In the genomic region with DNA sequence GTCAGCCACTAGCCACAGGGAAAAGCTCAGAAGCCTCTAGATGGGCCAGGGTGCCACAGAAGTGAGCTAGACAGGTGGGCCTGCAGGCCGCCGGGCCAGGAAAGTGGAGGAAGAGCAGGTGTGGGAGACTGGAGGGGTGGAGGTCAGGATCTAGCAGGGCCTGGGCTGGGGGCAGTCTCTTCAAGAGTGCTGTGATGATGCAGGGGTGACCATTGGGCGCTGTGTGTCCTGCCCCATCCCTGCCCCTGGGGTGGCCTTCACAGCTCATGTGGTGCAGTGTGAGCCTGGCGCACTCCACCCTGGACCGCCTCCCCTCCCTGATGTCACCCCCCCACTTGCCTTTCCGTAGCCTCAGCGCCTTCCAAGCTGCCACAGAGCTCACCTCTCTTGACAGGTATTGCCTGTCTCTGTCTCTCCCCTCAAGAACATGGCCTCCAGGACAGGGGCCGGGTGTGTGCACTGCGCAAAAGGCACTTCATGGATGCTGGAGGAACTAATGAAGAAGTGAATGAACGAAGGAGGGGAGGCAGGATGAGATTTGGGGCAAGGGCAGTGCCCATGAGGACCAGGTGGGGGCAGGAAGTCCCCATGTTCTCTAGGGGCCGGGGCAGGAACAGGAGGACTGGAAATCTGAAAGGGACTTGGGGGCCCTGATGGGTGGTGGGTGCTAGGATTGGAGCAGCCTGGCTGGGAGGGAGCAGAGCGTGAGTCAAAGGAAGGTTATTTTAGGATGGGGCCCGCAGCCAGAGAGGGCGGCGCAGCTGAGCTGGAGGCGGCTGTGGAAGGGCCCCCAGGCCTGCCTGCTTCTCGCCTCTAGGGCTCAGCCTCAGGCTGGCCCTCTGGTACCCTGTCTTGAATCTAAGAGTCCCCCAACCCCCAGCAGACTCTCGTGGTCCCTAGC, we compare ENCODE assay signal across 9 cellular contexts. TPM values are rescaled to one million over a fixed set of nuclear protein-coding genes. Genes with fewer than 3 reads are reported as not detected.
DNase-seq lines count a peak whose midpoint lies in the region; ATAC-seq and TF ChIP-seq lines count a peak whose summit lies in the region.
"Had no signal": no experiment of that assay in that cellular context is flagged by ENCODE, and none has a peak within 500 bp of the region (broad histone marks: within the 10 kb centered on the region; RNA-seq: fewer than 3 reads in every experiment).

No MANE protein-coding gene starts in this region.

- no peaks in the 10 kb centered on the region for H3K9me3 Mint-ChIP-seq in CD4-positive, alpha-beta T cell

- no peak overlapping the region for H3K4me3 ChIP-seq in Peyer's patch
- no peak overlapping the region for H3K4me3 ChIP-seq in esophagus (ENCODE audit: low read depth in 1 of 2, low read length in 2 of 2)
- no peak overlapping the region for H3K4me3 ChIP-seq in ovary

- no peak for TF ChIP-seq CTCF in CD4-positive, alpha-beta T cell (IDR thresholded peaks at IDR 0.05)
- TF ChIP-seq CTCF in Peyer's patch (IDR thresholded peaks at IDR 0.05) (no peak), ovary (IDR thresholded peaks at IDR 0.05) (peak in 2 of 3 donors; percentile 9 to 10)

- H3K36me3 ChIP-seq in Peyer's patch (no peaks in the 10 kb centered on the region), esophagus (ENCODE audit: control insufficient read depth in 2 of 2, insufficient read depth in 2 of 2, low read length in 1 of 2) (peaks cover 0 to 2% of the 10 kb centered on the region in 2 donors), ovary (no peaks in the 10 kb centered on the region)

- no peaks in the 10 kb centered on the region for H3K27me3 Mint-ChIP-seq in CD4-positive, alpha-beta T cell

- H3K9me3 ChIP-seq in CD4-positive, alpha-beta T cell (ENCODE audit: control insufficient read depth, low read length) = no peaks in the 10 kb centered on the region
- H3K9me3 ChIP-seq in Peyer's patch (no peaks in the 10 kb centered on the region), esophagus (ENCODE audit: control insufficient read depth in 2 of 2, insufficient read depth in 1 of 2, low read depth in 1 of 2, low read length in 1 of 2) (no peaks in the 10 kb centered on the region), ovary (no peaks in the 10 kb centered on the region)

- POLR2A ChIA-PET in CD4-positive, alpha-beta T cell (lab: Charles Lee) = interaction anchor here (1.6 kb wide), 1 partner anchor 11 kb away, joined by 4 read pairs; no protein-coding TSS in a partner anchor

- H3K4me1 Mint-ChIP-seq in CD4-positive, alpha-beta T cell (ENCODE audit: low read depth) = peaks cover 60% of the 10 kb centered on the region

- H3K27ac ChIP-seq in CD4-positive, alpha-beta T cell (ENCODE audit: low read depth, low read length) = no peak overlapping the region
- H3K27ac ChIP-seq in Peyer's patch (peak overlapping the region in 3 of 4 donors; percentile 42 to 59 (median 45)), esophagus (ENCODE audit: low read depth in 2 of 2, low read length in 1 of 2) (peak overlapping the region; percentile 21 to 62), ovary (peak overlapping the region; percentile 45 to 54)

- H3K4me1 ChIP-seq in Peyer's patch = peaks cover 0 to 79% (median 35%) of the 10 kb centered on the region in 4 donors
- peaks cover 2 to 23% of the 10 kb centered on the region in 2 donors for H3K4me1 ChIP-seq in esophagus (ENCODE audit: control insufficient read depth in 2 of 2, insufficient read depth in 2 of 2, low read length in 1 of 2)
- H3K4me1 ChIP-seq in ovary (ENCODE audit: insufficient read depth) = peaks cover 21% of the 10 kb centered on the region

- WGBS in esophagus, 2 donors = 54 to 55% methylated on average over 17 to 18 of the region's 18 CpGs
- 40 to 56% (median 51%) methylated on average over 17 to 18 of the region's 18 CpGs for WGBS in ovary, 3 donors

- no peak for TF ChIP-seq POLR2A in Peyer's patch (IDR thresholded peaks at IDR 0.05)
- TF ChIP-seq POLR2A in ovary (IDR thresholded peaks at IDR 0.05) = no peak

- no peaks in the 10 kb centered on the region for H3K27me3 ChIP-seq in CD4-positive, alpha-beta T cell (ENCODE audit: control insufficient read depth, insufficient read depth, low read length)
- H3K27me3 ChIP-seq in Peyer's patch (no peaks in the 10 kb centered on the region), esophagus (ENCODE audit: control insufficient read depth in 1 of 2, insufficient read depth in 2 of 2, low read length in 2 of 2) (no peaks in the 10 kb centered on the region), ovary (no peaks in the 10 kb centered on the region)

- no peak for DNase-seq in CD4-positive, alpha-beta T cell
- DNase-seq in Peyer's patch = peak in 1 of 3 donors; percentile 59
- DNase-seq in ovary = peak; percentile 59 to 80 (median 73)
- no peak for DNase-seq in NCI-H187 treated with DMSO at 0.1 percent for 48 hours (lab: John Stamatoyannopoulos, UW)
- DNase-seq: activated T-cell treated with anti-CD3 and anti-CD28 coated beads, Interleukin-2, amount 50 U/mL, for 48 hours had no signal

- ATAC-seq in CD4-positive, alpha-beta T cell (ENCODE audit: poor library complexity) = no peak
- ATAC-seq in GM19328 (IDR thresholded peaks at IDR 0.05; ENCODE audit: unreplicated experiment) = no peak
- ATAC-seq in HG03565 (IDR thresholded peaks at IDR 0.05; ENCODE audit: unreplicated experiment) = no peak
- ATAC-seq in GM21529 (IDR thresholded peaks at IDR 0.05; ENCODE audit: unreplicated experiment) = no peak

- CTCF ChIA-PET in CD4-positive, alpha-beta T cell (lab: Charles Lee) = interaction anchor here (1.1 to 1.2 kb wide), 2 partner anchors 25 to 38 kb away, joined by 3 read pairs; no protein-coding TSS in a partner anchor

- peak overlapping the region; percentile 60 for H3K4me3 Mint-ChIP-seq in CD4-positive, alpha-beta T cell

- peak overlapping the region; percentile 66 for H3K27ac Mint-ChIP-seq in CD4-positive, alpha-beta T cell

- no peak for TF ChIP-seq EP300 in ovary (IDR thresholded peaks at IDR 0.05)

- intact Hi-C loops in CD4-positive, alpha-beta T cell (cut with DNase I, micrococcal nuclease) = no loop called here
- intact Hi-C loops in ovary (cut with DNase I) = loop anchor here in 1 of 4 donors (10.0 kb wide), 1 partner anchor 421 kb away; a partner anchor contains a TSS

- H3K36me3 Mint-ChIP-seq in CD4-positive, alpha-beta T cell (ENCODE audit: low read depth) = no peaks in the 10 kb centered on the region

RNA-seq across cellular contexts. Expression of a gene that starts 6.6 kb away (rescaled TPM):
- total RNA-seq in CD4-positive, alpha-beta T cell = 10 to 100 TPM; 44.0 to 50.9 TPM
- total RNA-seq in Peyer's patch = 10 to 100 TPM; 34.0 to 85.8 (median 39.9) TPM
- polyA plus RNA-seq in esophagus = 10 to 100 TPM; 25.4 to 25.9 TPM
- total RNA-seq in ovary = 100 to 1,000 TPM in 2 of 7 donors, 10 to 100 TPM in 5; 58.9 to 124 (median 88.3) TPM
- 10 to 100 TPM in 1 of 2 donors, 1 to 10 TPM in 1; 4.6 to 90.3 TPM for polyA plus RNA-seq in ovary

RNA-seq across cellular contexts. Expression of a gene that starts 12.2 kb away (rescaled TPM):
- 10 to 100 TPM; 34.1 to 41.3 TPM for total RNA-seq in CD4-positive, alpha-beta T cell
- total RNA-seq in Peyer's patch (10 to 100 TPM in 3 of 4 donors, 1 to 10 TPM in 1; 5.3 to 26.4 (median 14.0) TPM), ovary (100 to 1,000 TPM in 6 of 7 donors, 10 to 100 TPM in 1; 45.2 to 345 (median 217) TPM)
- polyA plus RNA-seq in esophagus (10 to 100 TPM; 17.5 to 42.7 TPM), ovary (100 to 1,000 TPM in 1 of 2 donors, 1 to 10 TPM in 1; 9.6 to 144 TPM)

RNA-seq across cellular contexts. Expression of a gene that starts 28.3 kb away (rescaled TPM):
- total RNA-seq in CD4-positive, alpha-beta T cell = under 1 TPM; 0.82 to 0.92 TPM
- total RNA-seq in Peyer's patch = 1 to 10 TPM; 2.5 to 4.2 (median 3.6) TPM
- under 1 TPM; 0.55 to 0.66 TPM for polyA plus RNA-seq in esophagus
- total RNA-seq in ovary = 1 to 10 TPM; 1.8 to 9.2 (median 2.4) TPM
- 1 to 10 TPM; 1.4 to 3.2 TPM for polyA plus RNA-seq in ovary

RNA-seq across cellular contexts. Expression of a gene that starts 39.8 kb away (rescaled TPM):
- not detected for total RNA-seq in CD4-positive, alpha-beta T cell
- total RNA-seq in Peyer's patch (10 to 100 TPM in 1 of 4 donors, 1 to 10 TPM in 3; 6.8 to 11.6 (median 9.0) TPM), ovary (10 to 100 TPM in 2 of 7 donors, 1 to 10 TPM in 5; 1.5 to 20.9 (median 3.7) TPM)
- polyA plus RNA-seq in esophagus (1 to 10 TPM in 1 of 2 donors, under 1 TPM in 1; 0.24 to 2.8 TPM), ovary (1 to 10 TPM in 1 of 2 donors, under 1 TPM in 1; 0.67 to 2.7 TPM)

Comparison
In these comparisons a context has a peak if more than half of its experiments do, and no peak if none do; other contexts are left out.
1. DNase-seq: peak in ovary (5 of 5); none in CD4-positive, alpha-beta T cell (0 of 10) and NCI-H187 treated with DMSO at 0.1 percent for 48 hours (single experiment).
2. CTCF ChIP-seq: peak in ovary (2 of 3); none in CD4-positive, alpha-beta T cell (single experiment) and Peyer's patch (0 of 6).